In the genomic region with DNA sequence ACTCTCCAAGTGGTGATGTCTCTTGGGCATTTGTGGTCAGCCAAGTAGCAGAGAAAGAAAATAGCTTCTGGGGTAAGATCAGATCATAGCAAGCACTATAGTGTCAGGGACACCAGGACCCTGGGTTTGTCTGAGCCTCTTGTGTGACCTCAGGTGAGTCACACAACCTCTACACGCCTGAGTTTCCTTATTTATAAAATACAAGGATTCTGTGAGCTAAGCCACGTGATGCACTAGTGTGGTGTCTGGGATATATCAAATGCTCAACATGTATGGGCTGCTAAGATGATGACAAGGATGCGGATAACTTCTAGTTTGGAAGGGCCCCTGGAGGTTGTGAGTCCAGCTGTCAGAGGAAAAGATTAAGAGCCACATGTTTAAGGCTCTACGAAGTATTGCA, we compare ENCODE assay signal across 11 cellular contexts. TPM values are rescaled to one million over a fixed set of nuclear protein-coding genes. Genes with fewer than 3 reads are reported as not detected.
DNase-seq lines count a peak whose midpoint lies in the region; TF ChIP-seq lines count a peak whose summit lies in the region.
"Had no signal": no experiment of that assay in that cellular context is flagged by ENCODE, and none has a peak within 500 bp of the region (broad histone marks: within the 10 kb centered on the region; RNA-seq: fewer than 3 reads in every experiment).

No MANE protein-coding gene starts in this region.

- H3K27me3 Mint-ChIP-seq in osteocyte (ENCODE audit: unreplicated experiment), result no peaks in the 10 kb centered on the region
- H3K27me3 Mint-ChIP-seq in nephron progenitor cell (ENCODE audit: low read depth, poor library complexity), result peaks cover 16% of the 10 kb centered on the region

- H3K36me3 Mint-ChIP-seq in osteocyte (ENCODE audit: unreplicated experiment), result peaks cover 2% of the 10 kb centered on the region
- no peaks in the 10 kb centered on the region for H3K36me3 Mint-ChIP-seq in nephron progenitor cell (ENCODE audit: low read depth)

- H3K27ac ChIP-seq in RWPE1, result peak overlapping the region; percentile 3; the same call in 1 of the 2 replicates
- H3K27ac ChIP-seq: C4-2B had no signal

- CTCF ChIA-PET in RWPE1 (lab: Yijun Ruan, JAX), result no interaction called here

- H3K9me3 Mint-ChIP-seq in osteocyte (ENCODE audit: unreplicated experiment) (no peaks in the 10 kb centered on the region), nephron progenitor cell (no peaks in the 10 kb centered on the region)

- TF ChIP-seq CTCF in RWPE1 (conservative IDR thresholded peaks at IDR 0.05; ENCODE audit: low read depth) (no peak), fibroblast of mammary gland (conservative IDR thresholded peaks at IDR 0.05; ENCODE audit: control insufficient read depth, insufficient read depth, low read depth, low read length) (no peak), osteocyte (IDR thresholded peaks at IDR 0.05) (no peak), nephron progenitor cell (IDR thresholded peaks at IDR 0.05) (no peak)

- DNase-seq in AG08395 (ENCODE audit: low spot score) (peak; percentile 61), RWPE1 (ENCODE audit: low spot score) (no peak), fibroblast of mammary gland (ENCODE audit: low read depth) (peak; percentile 99), osteocyte (ENCODE audit: extremely low spot score, unreplicated experiment) (no peak), nephron progenitor cell (no peak), SW480 (ENCODE audit: low spot score) (no peak)
- no peak for DNase-seq in activated T-cell treated with anti-CD3 and anti-CD28 coated beads, Interleukin-2, amount 50 U/mL, for 1 hour
- DNase-seq in activated T-cell treated with anti-CD3 and anti-CD28 coated beads, Interleukin-2, amount 50 U/mL, for 48 hours, result no peak
- DNase-seq: activated CD4-positive, alpha-beta T cell treated with anti-CD3 and anti-CD28 coated beads, Interleukin-2, amount 50 U/mL, for 48 hours; retina had no signal

- no peak overlapping the region for H3K4me3 ChIP-seq in fibroblast of mammary gland (ENCODE audit: control insufficient read depth, low read depth, low read length)

- H3K27ac Mint-ChIP-seq in osteocyte (ENCODE audit: unreplicated experiment) (peak overlapping the region; percentile 91), nephron progenitor cell (no peak overlapping the region)

- no peak overlapping the region for H3K4me3 Mint-ChIP-seq in osteocyte (ENCODE audit: unreplicated experiment)
- no peak overlapping the region for H3K4me3 Mint-ChIP-seq in nephron progenitor cell

- POLR2A ChIA-PET in RWPE1 (lab: Yijun Ruan, JAX; ENCODE audit: low non-redundant PET), result interaction anchor here (1.1 kb wide), 1 partner anchor 60 kb away, joined by 3 read pairs; no protein-coding TSS in a partner anchor

- peaks cover 24% of the 10 kb centered on the region for H3K4me1 Mint-ChIP-seq in osteocyte (ENCODE audit: unreplicated experiment)
- H3K4me1 Mint-ChIP-seq in nephron progenitor cell, result peaks cover 14% of the 10 kb centered on the region

RNA-seq across cellular contexts. Expression of gene ZNF436, which starts 24.5 kb away (rescaled TPM):
- total RNA-seq in osteocyte, result 17.4 and 18.4 TPM in 2 replicates

RNA-seq across cellular contexts. Expression of gene TCEA3, which starts 30.4 kb away (rescaled TPM):
- 4.0 and 4.6 TPM in 2 replicates for total RNA-seq in osteocyte

RNA-seq across cellular contexts. Expression of gene HNRNPR, which starts 50.1 kb away (rescaled TPM):
- total RNA-seq in osteocyte, result 140 and 151 TPM in 2 replicates

Comparison
In these comparisons a context has a peak if more than half of its experiments do, and no peak if none do; other contexts are left out.
1. DNase-seq: peak in AG08395 (single experiment) and fibroblast of mammary gland (single experiment); none in RWPE1 (single experiment), osteocyte (single experiment), activated T-cell treated with anti-CD3 and anti-CD28 coated beads, Interleukin-2, amount 50 U/mL, for 1 hour (single experiment), nephron progenitor cell (single experiment), SW480 (single experiment) and activated T-cell treated with anti-CD3 and anti-CD28 coated beads, Interleukin-2, amount 50 U/mL, for 48 hours (0 of 2).